ENCODE assay signal across 1 cellular context in the genomic region with DNA sequence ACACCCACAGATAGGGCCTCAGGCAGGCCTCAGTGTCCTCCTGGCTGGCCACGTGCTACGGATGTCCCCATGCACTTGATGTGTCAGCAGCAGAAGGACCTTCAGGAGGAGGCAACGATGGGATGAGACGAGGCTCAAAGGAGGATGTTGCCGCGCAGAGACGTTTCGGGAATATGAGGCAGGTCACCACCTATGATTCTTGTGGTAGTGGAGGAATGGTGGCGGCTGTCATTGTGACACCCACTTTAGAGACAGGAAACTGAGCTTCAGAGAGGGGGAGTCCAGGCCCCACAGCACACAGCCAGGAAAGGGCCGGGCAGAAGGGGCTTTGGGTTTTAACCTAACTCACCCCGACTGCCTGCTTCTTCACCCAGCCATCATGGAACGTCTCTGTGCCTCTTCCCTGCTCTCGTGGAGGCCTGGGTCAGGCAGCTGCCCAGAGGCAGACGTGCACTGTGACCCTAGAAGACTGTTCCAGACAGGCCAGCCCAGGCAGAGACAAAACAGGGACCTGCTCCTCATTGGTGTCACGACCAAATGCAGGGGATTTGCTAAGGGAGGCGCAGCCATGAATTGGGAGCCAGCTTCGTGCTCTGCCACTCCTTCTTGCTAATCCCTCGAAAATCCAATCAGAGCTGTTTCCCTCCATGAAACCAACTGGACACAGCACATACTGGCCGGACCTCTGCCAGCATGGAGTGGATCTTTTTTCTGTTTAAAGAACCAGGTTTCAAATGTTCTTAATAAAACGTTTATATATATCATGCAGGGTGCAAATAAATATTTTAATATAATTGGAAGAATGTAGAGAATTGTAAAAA.
TF ChIP-seq lines count a peak whose summit lies in the region.

No MANE protein-coding gene starts in this region.

TF ChIP-seq in IMR-90, 13 proteins besides CTCF, POLR2A, EP300 and RAD21:
- TF ChIP-seq RCOR1 (IDR thresholded peaks at IDR 0.05; ENCODE audit: insufficient replicate concordance, low read length) (no peak), MXI1 (IDR thresholded peaks at IDR 0.05; ENCODE audit: borderline replicate concordance, low read depth, low read length) (no peak), FOS (IDR thresholded peaks at IDR 0.05; ENCODE audit: low read depth, low read length) (no peak), NFE2L2 (IDR thresholded peaks at IDR 0.05; ENCODE audit: low read depth, low read length) (no peak), MAFK (IDR thresholded peaks at IDR 0.05; ENCODE audit: low read depth, low read length) (no peak), CEBPB (IDR thresholded peaks at IDR 0.05; ENCODE audit: low read depth, low read length) (no peak), BHLHE40 (IDR thresholded peaks at IDR 0.05; ENCODE audit: low read depth, low read length) (no peak), MAZ (IDR thresholded peaks at IDR 0.05; ENCODE audit: borderline replicate concordance, low read depth, low read length) (no peak), SMC3 (IDR thresholded peaks at IDR 0.05; ENCODE audit: low read depth, low read length) (no peak)
- TF ChIP-seq, protein P1, sequence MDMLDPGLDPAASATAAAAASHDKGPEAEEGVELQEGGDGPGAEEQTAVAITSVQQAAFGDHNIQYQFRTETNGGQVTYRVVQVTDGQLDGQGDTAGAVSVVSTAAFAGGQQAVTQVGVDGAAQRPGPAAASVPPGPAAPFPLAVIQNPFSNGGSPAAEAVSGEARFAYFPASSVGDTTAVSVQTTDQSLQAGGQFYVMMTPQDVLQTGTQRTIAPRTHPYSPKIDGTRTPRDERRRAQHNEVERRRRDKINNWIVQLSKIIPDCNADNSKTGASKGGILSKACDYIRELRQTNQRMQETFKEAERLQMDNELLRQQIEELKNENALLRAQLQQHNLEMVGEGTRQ (IDR thresholded peaks at IDR 0.05; ENCODE audit: low read depth, low read length): no peak
- TF ChIP-seq, protein P2, sequence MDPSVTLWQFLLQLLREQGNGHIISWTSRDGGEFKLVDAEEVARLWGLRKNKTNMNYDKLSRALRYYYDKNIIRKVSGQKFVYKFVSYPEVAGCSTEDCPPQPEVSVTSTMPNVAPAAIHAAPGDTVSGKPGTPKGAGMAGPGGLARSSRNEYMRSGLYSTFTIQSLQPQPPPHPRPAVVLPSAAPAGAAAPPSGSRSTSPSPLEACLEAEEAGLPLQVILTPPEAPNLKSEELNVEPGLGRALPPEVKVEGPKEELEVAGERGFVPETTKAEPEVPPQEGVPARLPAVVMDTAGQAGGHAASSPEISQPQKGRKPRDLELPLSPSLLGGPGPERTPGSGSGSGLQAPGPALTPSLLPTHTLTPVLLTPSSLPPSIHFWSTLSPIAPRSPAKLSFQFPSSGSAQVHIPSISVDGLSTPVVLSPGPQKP (IDR thresholded peaks at IDR 0.05; ENCODE audit: borderline replicate concordance, low read depth, low read length): no peak
